Comparison of ENCODE assay signal across 9 cellular contexts in the genomic region with DNA sequence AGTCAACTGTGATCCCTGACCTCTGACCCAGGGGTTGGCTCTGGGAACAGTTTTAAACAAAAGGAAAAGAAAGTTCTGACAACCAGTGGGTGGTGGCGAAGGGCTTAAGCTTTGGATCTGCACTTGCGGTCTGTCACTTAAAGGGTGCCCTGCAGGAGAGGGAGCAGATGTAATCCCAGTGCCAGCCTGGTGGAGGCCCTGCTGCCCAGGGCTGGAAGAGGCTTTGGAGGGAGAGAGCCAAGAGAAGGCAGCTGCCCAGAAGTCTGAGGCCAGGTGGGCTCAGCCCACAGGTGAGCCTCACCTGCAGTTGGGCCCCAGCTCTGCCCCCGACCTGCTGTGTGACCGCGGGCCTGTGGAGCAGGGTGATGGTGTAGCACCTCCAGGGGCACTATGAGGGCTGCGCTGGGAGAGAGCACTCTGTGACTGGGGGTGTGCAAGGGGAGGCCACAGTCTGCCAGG. TPM values are rescaled to one million over a fixed set of nuclear protein-coding genes. Genes with fewer than 3 reads are reported as not detected.
DNase-seq lines count a peak whose midpoint lies in the region; ATAC-seq and TF ChIP-seq lines count a peak whose summit lies in the region.
"Had no signal": no experiment of that assay in that cellular context is flagged by ENCODE, and none has a peak within 500 bp of the region (broad histone marks: within the 10 kb centered on the region; RNA-seq: fewer than 3 reads in every experiment).

No MANE protein-coding gene starts in this region.

- TF ChIP-seq CTCF in HFF-Myc (IDR thresholded peaks at IDR 0.05; ENCODE audit: low read depth, low read length, missing control alignments), result peak; percentile 4
- TF ChIP-seq CTCF in uterus (IDR thresholded peaks at IDR 0.05), result no peak

- peak overlapping the region; percentile 80 to 99 (median 94) for H3K27ac Mint-ChIP-seq in CD4-positive, CD25-positive, alpha-beta regulatory T cell
- peak overlapping the region; percentile 100 for H3K27ac Mint-ChIP-seq in central memory CD8-positive, alpha-beta T cell (ENCODE audit: low read depth)
- peak overlapping the region; percentile 89 for H3K27ac Mint-ChIP-seq in memory B cell

- H3K9me3 ChIP-seq in CD4-positive, CD25-positive, alpha-beta regulatory T cell (ENCODE audit: control insufficient read depth in 2 of 2, low read length in 2 of 2), result no peaks in the 10 kb centered on the region
- no peaks in the 10 kb centered on the region for H3K9me3 ChIP-seq in uterus

- peak overlapping the region in 1 of 4 donors; percentile 63 for H3K4me3 Mint-ChIP-seq in CD4-positive, CD25-positive, alpha-beta regulatory T cell
- peak overlapping the region; percentile 63 for H3K4me3 Mint-ChIP-seq in central memory CD8-positive, alpha-beta T cell
- H3K4me3 Mint-ChIP-seq in memory B cell, result no peak overlapping the region

- peaks cover 0 to 63% (median 40%) of the 10 kb centered on the region in 4 donors for H3K4me1 Mint-ChIP-seq in CD4-positive, CD25-positive, alpha-beta regulatory T cell
- H3K4me1 Mint-ChIP-seq in central memory CD8-positive, alpha-beta T cell, result peaks cover 48% of the 10 kb centered on the region
- peaks cover 37% of the 10 kb centered on the region for H3K4me1 Mint-ChIP-seq in memory B cell

- no peaks in the 10 kb centered on the region for H3K27me3 ChIP-seq in CD4-positive, CD25-positive, alpha-beta regulatory T cell (ENCODE audit: control insufficient read depth, insufficient read depth, low read length)
- no peaks in the 10 kb centered on the region for H3K27me3 ChIP-seq in uterus

- peaks cover 9% of the 10 kb centered on the region for H3K36me3 Mint-ChIP-seq in CD4-positive, CD25-positive, alpha-beta regulatory T cell
- H3K36me3 Mint-ChIP-seq in central memory CD8-positive, alpha-beta T cell (ENCODE audit: insufficient read depth), result peaks cover 53% of the 10 kb centered on the region
- peaks cover 4% of the 10 kb centered on the region for H3K36me3 Mint-ChIP-seq in memory B cell

- intact Hi-C loops in uterus (cut with DNase I; ENCODE audit: low total_unique reads), result no loop called here

- H3K4me3 ChIP-seq in CD4-positive, CD25-positive, alpha-beta regulatory T cell (ENCODE audit: low read depth, low read length), result no peak overlapping the region
- H3K4me3 ChIP-seq in HFF-Myc (replicated peaks; ENCODE audit: low read depth, low read length), result no peak overlapping the region
- no peak overlapping the region for H3K4me3 ChIP-seq in uterus

- no peaks in the 10 kb centered on the region for H3K27me3 Mint-ChIP-seq in CD4-positive, CD25-positive, alpha-beta regulatory T cell
- no peaks in the 10 kb centered on the region for H3K27me3 Mint-ChIP-seq in central memory CD8-positive, alpha-beta T cell
- H3K27me3 Mint-ChIP-seq in memory B cell, result no peaks in the 10 kb centered on the region

- no peak overlapping the region for H3K27ac ChIP-seq in CD4-positive, CD25-positive, alpha-beta regulatory T cell (ENCODE audit: insufficient read depth, low read length, poor library complexity, severe bottlenecking)
- no peak overlapping the region for H3K27ac ChIP-seq in uterus

- peaks cover 58% of the 10 kb centered on the region for H3K4me1 ChIP-seq in CD4-positive, CD25-positive, alpha-beta regulatory T cell (ENCODE audit: control insufficient read depth, insufficient read depth, low read length, poor library complexity, severe bottlenecking)
- peaks cover 0 to 2% of the 10 kb centered on the region in 2 donors for H3K4me1 ChIP-seq in uterus

- peak in 1 of 2 donors; percentile 13 for ATAC-seq in CD4-positive, CD25-positive, alpha-beta regulatory T cell (ENCODE audit: low read depth in 2 of 2)
- ATAC-seq in central memory CD8-positive, alpha-beta T cell (replicated peaks; ENCODE audit: extremely low read depth, poor library complexity, severe bottlenecking), result no peak
- ATAC-seq in memory B cell (ENCODE audit: low read depth), result peak; percentile 51
- no peak for ATAC-seq in GM18520 (IDR thresholded peaks at IDR 0.05; ENCODE audit: unreplicated experiment)

- no peaks in the 10 kb centered on the region for H3K9me3 Mint-ChIP-seq in CD4-positive, CD25-positive, alpha-beta regulatory T cell
- H3K9me3 Mint-ChIP-seq in central memory CD8-positive, alpha-beta T cell, result no peaks in the 10 kb centered on the region
- no peaks in the 10 kb centered on the region for H3K9me3 Mint-ChIP-seq in memory B cell

- DNase-seq in CD4-positive, CD25-positive, alpha-beta regulatory T cell, result no peak
- DNase-seq in HFF-Myc (ENCODE audit: extremely low read depth, low read depth) (no peak), memory B cell (ENCODE audit: low spot score in 2 of 2) (no peak), CD1c-positive myeloid dendritic cell (ENCODE audit: extremely low spot score) (no peak), uterus (no peak), NCI-H2081 treated with DMSO at 0.1 percent for 48 hours (lab: John Stamatoyannopoulos, UW) (no peak)
- no peak for DNase-seq in central memory CD8-positive, alpha-beta T cell (ENCODE audit: low spot score in 2 of 2)
- DNase-seq: NCI-H2029 had no signal

- H3K36me3 ChIP-seq in CD4-positive, CD25-positive, alpha-beta regulatory T cell (ENCODE audit: control insufficient read depth, insufficient read depth, low read length), result peaks cover 16% of the 10 kb centered on the region
- H3K36me3 ChIP-seq in uterus, result no peaks in the 10 kb centered on the region

- TF ChIP-seq POLR2A in uterus (IDR thresholded peaks at IDR 0.05), result no peak

RNA-seq across cellular contexts. Expression of a gene that starts 19.1 kb away (rescaled TPM):
- 25.7 TPM for total RNA-seq in CD4-positive, CD25-positive, alpha-beta regulatory T cell
- 1 to 10 TPM; 1.6 to 5.3 (median 3.8) TPM for polyA plus RNA-seq in CD4-positive, CD25-positive, alpha-beta regulatory T cell
- 10 to 100 TPM; 11.8 to 31.3 (median 21.8) TPM for total RNA-seq in uterus

RNA-seq across cellular contexts. Expression of a gene that starts 55.9 kb away (rescaled TPM):
- 2.4 TPM for total RNA-seq in CD4-positive, CD25-positive, alpha-beta regulatory T cell
- 1 to 10 TPM in 2 of 4 donors, under 1 TPM in 2; 0.34 to 1.3 (median 0.87) TPM for polyA plus RNA-seq in CD4-positive, CD25-positive, alpha-beta regulatory T cell
- total RNA-seq in uterus, result 10 to 100 TPM in 2 of 4 donors, under 1 TPM in 2; under 0.01 to 15.1 (median 6.0) TPM
